ENCODE assay signal across 8 cellular contexts in genomic region chr19:42634409-42635232, GRCh38. TPM values are rescaled to one million over a fixed set of nuclear protein-coding genes. Genes with fewer than 3 reads are reported as not detected.
DNase-seq lines count a peak whose midpoint lies in the region; ATAC-seq and TF ChIP-seq lines count a peak whose summit lies in the region.

No MANE protein-coding gene starts in this region.

- no peak overlapping the region for H3K27ac Mint-ChIP-seq in activated CD4-positive, alpha-beta T cell treated with anti-CD3 and anti-CD28 coated beads, Interleukin-2, amount 10 ng/mL, durations not matched to agents 24 days and 14 days

- intact Hi-C loops in activated CD4-positive, alpha-beta T cell treated with anti-CD3 and anti-CD28 coated beads, Interleukin-2, amount 10 ng/mL, durations not matched to agents 24 days and 14 days (cut with micrococcal nuclease) = no loop called here

- H3K4me3 Mint-ChIP-seq in activated CD4-positive, alpha-beta T cell treated with anti-CD3 and anti-CD28 coated beads, Interleukin-2, amount 10 ng/mL, durations not matched to agents 24 days and 14 days = no peak overlapping the region

- H2AFZ ChIP-seq in Loucy (ENCODE audit: low read length) = no peak overlapping the region; the same call in 1 of the 2 replicates

- H3F3A ChIP-seq in Loucy (ENCODE audit: low read depth) = no peaks in the 10 kb centered on the region

- no peaks in the 10 kb centered on the region for H3K79me2 ChIP-seq in Loucy (ENCODE audit: insufficient read depth, low read length)

- H3K4me3 ChIP-seq in Loucy (ENCODE audit: low read length, poor library complexity, severe bottlenecking) = no peak overlapping the region

- DNase-seq in activated CD4-positive, alpha-beta T cell treated with anti-CD3 and anti-CD28 coated beads for 24 hours (ENCODE audit: low read depth in 2 of 2) = peak; percentile 16 to 24
- DNase-seq in activated CD4-positive, alpha-beta T cell treated with anti-CD3 and anti-CD28 coated beads for 1 hour = no peak
- peak; percentile 83 for DNase-seq in activated CD4-positive, alpha-beta T cell treated with anti-CD3 and anti-CD28 coated beads, Interleukin-2, amount 10 ng/mL, durations not matched to agents 24 days and 14 days
- peak in 1 of 2 donors; percentile 23 for DNase-seq in foreskin keratinocyte
- peak; percentile 25 for DNase-seq in stimulated activated CD8-positive, alpha-beta memory T cell treated with anti-CD3 and anti-CD28 coated beads, Interleukin-4, amount 100 ng/mL, for 24 hours (ENCODE audit: low read depth)
- no peak for DNase-seq in midbrain (lab: John Stamatoyannopoulos, UW)
- no peak for DNase-seq in DMS79 treated with DMSO at 0.1 percent for 48 hours (lab: John Stamatoyannopoulos, UW)

- peak; percentile 37 for ATAC-seq in foreskin keratinocyte

- H4K20me1 ChIP-seq in Loucy (ENCODE audit: insufficient read depth, low read length, poor library complexity, severe bottlenecking) = no peaks in the 10 kb centered on the region

- no peaks in the 10 kb centered on the region for H3K9me3 ChIP-seq in Loucy (ENCODE audit: insufficient read depth, low read depth, low read length)

- no peaks in the 10 kb centered on the region for H3K4me1 ChIP-seq in Loucy (ENCODE audit: insufficient read depth, low read length, poor library complexity, severe bottlenecking)
- no peaks in the 10 kb centered on the region for H3K4me1 ChIP-seq in foreskin keratinocyte

- H3K36me3 ChIP-seq in Loucy (ENCODE audit: insufficient read depth, low read length) = no peaks in the 10 kb centered on the region

- peaks cover 9% of the 10 kb centered on the region for H3K4me1 Mint-ChIP-seq in activated CD4-positive, alpha-beta T cell treated with anti-CD3 and anti-CD28 coated beads, Interleukin-2, amount 10 ng/mL, durations not matched to agents 24 days and 14 days

- no peaks in the 10 kb centered on the region for H3K27me3 ChIP-seq in Loucy (ENCODE audit: insufficient read depth, low read length, poor library complexity, severe bottlenecking)
- peaks cover 13% of the 10 kb centered on the region for H3K27me3 ChIP-seq in foreskin keratinocyte

- no peak overlapping the region for H3K4me2 ChIP-seq in Loucy (ENCODE audit: low read depth, low read length, poor library complexity, severe bottlenecking)

- TF ChIP-seq CTCF in Loucy (conservative IDR thresholded peaks at IDR 0.05; ENCODE audit: low read length) (peak; percentile 95), foreskin keratinocyte (conservative IDR thresholded peaks at IDR 0.05) (peak; percentile 82)

- H3K9me2 ChIP-seq in Loucy (replicated peaks; ENCODE audit: low read depth, low read length) = no peaks in the 10 kb centered on the region

- no peak overlapping the region for H3K27ac ChIP-seq in foreskin keratinocyte

- H3K9ac ChIP-seq in Loucy (ENCODE audit: low read depth, low read length, poor library complexity, severe bottlenecking) = no peak overlapping the region

- peaks cover 4% of the 10 kb centered on the region for H3K27me3 Mint-ChIP-seq in activated CD4-positive, alpha-beta T cell treated with anti-CD3 and anti-CD28 coated beads, Interleukin-2, amount 10 ng/mL, durations not matched to agents 24 days and 14 days

- H3K9me3 Mint-ChIP-seq in activated CD4-positive, alpha-beta T cell treated with anti-CD3 and anti-CD28 coated beads, Interleukin-2, amount 10 ng/mL, durations not matched to agents 24 days and 14 days = no peaks in the 10 kb centered on the region

- H3K36me3 Mint-ChIP-seq in activated CD4-positive, alpha-beta T cell treated with anti-CD3 and anti-CD28 coated beads, Interleukin-2, amount 10 ng/mL, durations not matched to agents 24 days and 14 days (ENCODE audit: low read depth) = no peaks in the 10 kb centered on the region

RNA-seq across cellular contexts. Expression of gene CEACAM8, which starts 39.9 kb away (rescaled TPM):
- not detected in 2 replicates for total RNA-seq in activated CD4-positive, alpha-beta T cell treated with anti-CD3 and anti-CD28 coated beads, Interleukin-2, amount 10 ng/mL, durations not matched to agents 24 days and 14 days
- total RNA-seq in foreskin keratinocyte = not detected in 2 replicates
- polyA plus RNA-seq in foreskin keratinocyte = not detected in 2 replicates

Comparison
In these comparisons a context has a peak if more than half of its experiments do, and no peak if none do; other contexts are left out.
1. DNase-seq: peak in activated CD4-positive, alpha-beta T cell treated with anti-CD3 and anti-CD28 coated beads for 24 hours (2 of 2), activated CD4-positive, alpha-beta T cell treated with anti-CD3 and anti-CD28 coated beads, Interleukin-2, amount 10 ng/mL, durations not matched to agents 24 days and 14 days (single experiment) and stimulated activated CD8-positive, alpha-beta memory T cell treated with anti-CD3 and anti-CD28 coated beads, Interleukin-4, amount 100 ng/mL, for 24 hours (single experiment); none in activated CD4-positive, alpha-beta T cell treated with anti-CD3 and anti-CD28 coated beads for 1 hour (single experiment), midbrain (single experiment) and DMS79 treated with DMSO at 0.1 percent for 48 hours (single experiment).